ENCODE assay signal across 1 cellular context in genomic region chr4:1476140-1476513, GRCh38.
TF ChIP-seq lines count a peak whose summit lies in the region.

No MANE protein-coding gene starts in this region.

TF ChIP-seq in IMR-90, 13 proteins besides CTCF, POLR2A, EP300 and RAD21 (continued from another document):
- no peak for TF ChIP-seq RCOR1 (IDR thresholded peaks at IDR 0.05; ENCODE audit: insufficient replicate concordance, low read length)
- no peak for TF ChIP-seq USF2 (IDR thresholded peaks at IDR 0.05; ENCODE audit: low read depth, low read length)
- TF ChIP-seq CHD1 (IDR thresholded peaks at IDR 0.05; ENCODE audit: low read depth, low read length) = no peak
- TF ChIP-seq ELK1 (IDR thresholded peaks at IDR 0.05; ENCODE audit: borderline replicate concordance, low read depth, low read length) = no peak
- TF ChIP-seq NFE2L2 (IDR thresholded peaks at IDR 0.05; ENCODE audit: low read depth, low read length) = no peak
- no peak for TF ChIP-seq SMC3 (IDR thresholded peaks at IDR 0.05; ENCODE audit: low read depth, low read length)
- no peak for TF ChIP-seq MXI1 (IDR thresholded peaks at IDR 0.05; ENCODE audit: borderline replicate concordance, low read depth, low read length)
TF ChIP-seq in IMR-90: peak in this region for 0.
